Comparison of ENCODE assay signal across 8 cellular contexts in the genomic region with DNA sequence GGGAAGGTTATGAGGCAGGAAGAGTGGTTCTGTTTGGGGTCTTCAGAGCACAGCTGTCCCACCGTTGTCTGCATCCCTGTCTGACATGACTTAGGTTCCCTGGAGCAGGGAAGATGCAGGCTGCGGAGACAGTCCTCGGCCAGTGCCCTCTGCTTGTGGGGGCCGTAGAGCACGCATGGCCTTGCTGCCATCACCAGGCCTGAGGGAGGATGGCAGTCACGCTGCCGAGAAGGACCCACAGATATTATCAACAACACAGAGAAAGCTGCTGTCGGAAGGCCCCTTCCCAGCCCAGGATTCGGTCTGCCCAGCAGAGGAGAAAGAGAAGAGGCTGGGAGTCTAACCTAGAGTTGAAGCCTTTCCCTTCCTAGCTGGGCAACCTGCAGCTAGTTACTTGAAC.
DNase-seq lines count a peak whose midpoint lies in the region; ATAC-seq and TF ChIP-seq lines count a peak whose summit lies in the region.

No MANE protein-coding gene starts in this region.

- TF ChIP-seq RAD21 in Ishikawa (IDR thresholded peaks at IDR 0.05; ENCODE audit: low read depth) = peak; percentile 41; the same call in 1 of the 2 replicates

- H3K4me3 ChIP-seq in AG09309 (ENCODE audit: control insufficient read depth, low read depth, low read length) = no peak overlapping the region

- DNase-seq in AG09309 (ENCODE audit: low read depth) = no peak
- DNase-seq in fibroblast of gingiva (ENCODE audit: low read depth) = peak; percentile 63
- peak; percentile 46 for DNase-seq in midbrain (lab: John Stamatoyannopoulos, UW)
- DNase-seq in activated gamma-delta T cell (lab: John Stamatoyannopoulos, UW) = no peak
- DNase-seq in NAMALWA (ENCODE audit: low spot score) = no peak

- TF ChIP-seq CTCF in AG09309 (IDR thresholded peaks at IDR 0.05; ENCODE audit: control insufficient read depth, insufficient read depth, low read depth, low read length, missing control alignments) = peak; percentile 82

- TF ChIP-seq EP300 in Ishikawa (IDR thresholded peaks at IDR 0.05; ENCODE audit: borderline replicate concordance) = no peak

- ATAC-seq in HG02678 (IDR thresholded peaks at IDR 0.05; ENCODE audit: unreplicated experiment) (no peak), GM21825 (IDR thresholded peaks at IDR 0.05; ENCODE audit: unreplicated experiment) (no peak)

TF ChIP-seq in Ishikawa, 13 proteins besides CTCF, POLR2A, EP300 and RAD21:
- TF ChIP-seq TEAD4 (IDR thresholded peaks at IDR 0.05) = no peak
- no peak for TF ChIP-seq MAX (IDR thresholded peaks at IDR 0.05)
- no peak for TF ChIP-seq TCF12 (IDR thresholded peaks at IDR 0.05; ENCODE audit: low read depth)
- no peak for TF ChIP-seq EGR1 (IDR thresholded peaks at IDR 0.05)
- TF ChIP-seq, protein P1, sequence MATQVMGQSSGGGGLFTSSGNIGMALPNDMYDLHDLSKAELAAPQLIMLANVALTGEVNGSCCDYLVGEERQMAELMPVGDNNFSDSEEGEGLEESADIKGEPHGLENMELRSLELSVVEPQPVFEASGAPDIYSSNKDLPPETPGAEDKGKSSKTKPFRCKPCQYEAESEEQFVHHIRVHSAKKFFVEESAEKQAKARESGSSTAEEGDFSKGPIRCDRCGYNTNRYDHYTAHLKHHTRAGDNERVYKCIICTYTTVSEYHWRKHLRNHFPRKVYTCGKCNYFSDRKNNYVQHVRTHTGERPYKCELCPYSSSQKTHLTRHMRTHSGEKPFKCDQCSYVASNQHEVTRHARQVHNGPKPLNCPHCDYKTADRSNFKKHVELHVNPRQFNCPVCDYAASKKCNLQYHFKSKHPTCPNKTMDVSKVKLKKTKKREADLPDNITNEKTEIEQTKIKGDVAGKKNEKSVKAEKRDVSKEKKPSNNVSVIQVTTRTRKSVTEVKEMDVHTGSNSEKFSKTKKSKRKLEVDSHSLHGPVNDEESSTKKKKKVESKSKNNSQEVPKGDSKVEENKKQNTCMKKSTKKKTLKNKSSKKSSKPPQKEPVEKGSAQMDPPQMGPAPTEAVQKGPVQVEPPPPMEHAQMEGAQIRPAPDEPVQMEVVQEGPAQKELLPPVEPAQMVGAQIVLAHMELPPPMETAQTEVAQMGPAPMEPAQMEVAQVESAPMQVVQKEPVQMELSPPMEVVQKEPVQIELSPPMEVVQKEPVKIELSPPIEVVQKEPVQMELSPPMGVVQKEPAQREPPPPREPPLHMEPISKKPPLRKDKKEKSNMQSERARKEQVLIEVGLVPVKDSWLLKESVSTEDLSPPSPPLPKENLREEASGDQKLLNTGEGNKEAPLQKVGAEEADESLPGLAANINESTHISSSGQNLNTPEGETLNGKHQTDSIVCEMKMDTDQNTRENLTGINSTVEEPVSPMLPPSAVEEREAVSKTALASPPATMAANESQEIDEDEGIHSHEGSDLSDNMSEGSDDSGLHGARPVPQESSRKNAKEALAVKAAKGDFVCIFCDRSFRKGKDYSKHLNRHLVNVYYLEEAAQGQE (IDR thresholded peaks at IDR 0.05; ENCODE audit: low read depth) = no peak
- no peak for TF ChIP-seq ZBTB7A (IDR thresholded peaks at IDR 0.05; ENCODE audit: low read depth)
- no peak for TF ChIP-seq YY1 (IDR thresholded peaks at IDR 0.05; ENCODE audit: low read depth)

Comparison
In these comparisons a context has a peak if more than half of its experiments do, and no peak if none do; other contexts are left out.
1. DNase-seq: peak in fibroblast of gingiva (single experiment) and midbrain (single experiment); none in AG09309 (single experiment), activated gamma-delta T cell (single experiment) and NAMALWA (single experiment).